16 cellular contexts compared by ENCODE assay signal in the genomic region with DNA sequence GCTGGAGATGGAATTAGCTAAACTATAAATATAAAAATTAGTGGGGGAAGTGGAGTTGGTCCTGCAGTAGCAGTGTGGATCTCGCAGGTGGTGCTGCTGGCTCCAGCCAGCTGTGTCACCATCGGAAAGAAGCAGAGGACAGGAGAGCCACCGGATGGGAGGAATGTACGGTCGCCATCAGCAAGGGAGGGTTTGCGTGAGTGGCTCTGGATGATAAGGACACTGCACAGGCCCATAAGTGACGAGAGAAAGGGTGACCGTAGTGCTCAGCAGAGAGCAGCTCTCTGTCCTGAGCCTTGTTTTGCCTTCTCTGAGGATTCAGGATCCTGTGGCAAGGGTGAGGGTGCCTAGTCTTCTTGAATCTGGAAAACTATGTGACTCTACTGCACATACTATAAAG.
"Had no signal": no experiment of that assay in that cellular context is flagged by ENCODE, and none has a peak within 500 bp of the region (broad histone marks: within the 10 kb centered on the region; RNA-seq: fewer than 3 reads in every experiment).

No MANE protein-coding gene starts in this region.

- ATAC-seq: activated CD4-positive, alpha-beta T cell treated with anti-CD3 and anti-CD28 coated beads for 36 hours; body of pancreas had no signal

- H3K27me3 Mint-ChIP-seq: activated CD4-positive, alpha-beta T cell treated with anti-CD3 and anti-CD28 coated beads for 36 hours; activated T-cell treated with anti-CD3 and anti-CD28 coated beads, Interleukin-2, amount 50 U/mL, for 24 hours; stimulated activated naive CD8-positive, alpha-beta T cell treated with anti-CD3 and anti-CD28 coated beads, Interleukin-15, Interleukin-2, amounts not matched to agents 100 ng/mL and 50 ng/mL, for 24 hours had no signal

- H3K4me3 Mint-ChIP-seq: activated CD4-positive, alpha-beta T cell treated with anti-CD3 and anti-CD28 coated beads for 36 hours; activated naive CD4-positive, alpha-beta T cell treated with anti-CD3 and anti-CD28 coated beads for 36 hours; activated T-cell treated with anti-CD3 and anti-CD28 coated beads, Interleukin-2, amount 50 U/mL, for 24 hours; mesothelial cell of epicardium; nephron; stimulated activated naive CD8-positive, alpha-beta T cell treated with anti-CD3 and anti-CD28 coated beads, Interleukin-15, Interleukin-2, amounts not matched to agents 100 ng/mL and 50 ng/mL, for 24 hours had no signal

- DNase-seq: activated CD4-positive, alpha-beta T cell treated with anti-CD3 and anti-CD28 coated beads for 36 hours; activated CD4-positive, alpha-beta T cell treated with anti-CD3 and anti-CD28 coated beads, Interleukin-2, amount 50 U/mL, for 48 hours; activated naive CD4-positive, alpha-beta T cell treated with anti-CD3 and anti-CD28 coated beads for 36 hours; activated T-cell treated with anti-CD3 and anti-CD28 coated beads, Interleukin-2, amount 50 U/mL, for 24 hours; body of pancreas; caudate nucleus; colonic mucosa; erythroblast; occipital lobe; retina; stimulated activated CD4-positive, alpha-beta T cell treated with anti-CD3 and anti-CD28 coated beads, Interleukin-15, amount 100 ng/mL, for 24 hours; stimulated activated CD4-positive, alpha-beta T cell treated with anti-CD3 and anti-CD28 coated beads, Interleukin-2, amount 100 ng/mL, for 48 hours; T1000 had no signal

- H3K27ac Mint-ChIP-seq: activated CD4-positive, alpha-beta T cell treated with anti-CD3 and anti-CD28 coated beads for 36 hours; activated naive CD4-positive, alpha-beta T cell treated with anti-CD3 and anti-CD28 coated beads for 36 hours; activated T-cell treated with anti-CD3 and anti-CD28 coated beads, Interleukin-2, amount 50 U/mL, for 24 hours; mesothelial cell of epicardium; nephron; stimulated activated naive CD8-positive, alpha-beta T cell treated with anti-CD3 and anti-CD28 coated beads, Interleukin-15, Interleukin-2, amounts not matched to agents 100 ng/mL and 50 ng/mL, for 24 hours had no signal

- H3K9me3 Mint-ChIP-seq: activated naive CD4-positive, alpha-beta T cell treated with anti-CD3 and anti-CD28 coated beads for 36 hours; activated T-cell treated with anti-CD3 and anti-CD28 coated beads, Interleukin-2, amount 50 U/mL, for 24 hours; stimulated activated naive CD8-positive, alpha-beta T cell treated with anti-CD3 and anti-CD28 coated beads, Interleukin-15, Interleukin-2, amounts not matched to agents 100 ng/mL and 50 ng/mL, for 24 hours had no signal

- H3K4me1 Mint-ChIP-seq: activated CD4-positive, alpha-beta T cell treated with anti-CD3 and anti-CD28 coated beads for 36 hours; mesothelial cell of epicardium had no signal
